In genomic region chr4:96342790-96343455, GRCh38 we compare ENCODE assay signal across 18 cellular contexts.
A peak's percentile ranks its signal among the peaks of the same experiment; 100 is the strongest.
DNase-seq lines count a peak whose midpoint lies in the region; TF ChIP-seq lines count a peak whose summit lies in the region.
"Had no signal": no experiment of that assay in that cellular context is flagged by ENCODE, and none has a peak within 500 bp of the region (broad histone marks: within the 10 kb centered on the region; RNA-seq: fewer than 3 reads in every experiment).

No MANE protein-coding gene starts in this region.

- no peaks in the 10 kb centered on the region for H3K23me2 ChIP-seq in H9 (ENCODE audit: insufficient read length, low read depth, low read length, poor library complexity, severe bottlenecking)

- H3K36me3 Mint-ChIP-seq in H9 (ENCODE audit: insufficient read depth in 1 of 3, low read depth in 3 of 3), result peaks cover 17 to 32% (median 20%) of the 10 kb centered on the region in 3 experiments
- H3K36me3 Mint-ChIP-seq: CD8-positive, alpha-beta memory T cell had no signal

- no peak overlapping the region for H3K4me3 ChIP-seq in NT2/D1 (ENCODE audit: insufficient read length, low read depth)
- H3K4me3 ChIP-seq in neuron (ENCODE audit: low read length), result no peak overlapping the region
- H3K4me3 ChIP-seq: GM23248, SJCRH30 had no signal

- H3K36me3 ChIP-seq in NT2/D1 (ENCODE audit: insufficient read depth, insufficient read length, low read length), result no peaks in the 10 kb centered on the region
- H3K36me3 ChIP-seq in neuron (ENCODE audit: insufficient read depth, low read length), result no peaks in the 10 kb centered on the region
- H3K36me3 ChIP-seq: SJCRH30 had no signal

- H4K5ac ChIP-seq in H9 (ENCODE audit: insufficient read length, low read depth, low read length), result no peak overlapping the region

- no peak overlapping the region for H2BK15ac ChIP-seq in H9 (ENCODE audit: low read depth, low read length)

- H3K18ac ChIP-seq in H9 (ENCODE audit: insufficient read length, low read depth, low read length), result no peak overlapping the region

- no peak overlapping the region for H2AFZ ChIP-seq in H9 (ENCODE audit: low read length)
- peak overlapping the region; percentile 38 for H2AFZ ChIP-seq in neuron (ENCODE audit: low read depth, low read length)
- H2AFZ ChIP-seq: GM23248 had no signal

- H3K4me2 ChIP-seq in H9 (ENCODE audit: insufficient read depth, insufficient read length, low read length), result no peak overlapping the region

- H2BK20ac ChIP-seq in H9 (ENCODE audit: low read depth, low read length, poor library complexity, severe bottlenecking), result no peak overlapping the region

- peaks cover 5 to 17% of the 10 kb centered on the region in 2 experiments; a peak in 4 of 5 replicates for H3K9me3 Mint-ChIP-seq in H9

- peak overlapping the region; percentile 27 to 97 (median 89); a peak in 6 of 7 replicates for H3K27ac Mint-ChIP-seq in H9
- H3K27ac Mint-ChIP-seq: CD8-positive, alpha-beta memory T cell had no signal

- H3K27ac ChIP-seq in H9 (ENCODE audit: insufficient read length, low read depth, low read length), result peak overlapping the region; percentile 50
- H3K27ac ChIP-seq: C4-2B, GM23248, SJCRH30 had no signal

- TF ChIP-seq CTCF in H9 (conservative IDR thresholded peaks at IDR 0.05), result no peak

- H3K4me1 Mint-ChIP-seq in H9, result peaks cover 38 to 41% of the 10 kb centered on the region in 2 experiments
- H3K4me1 Mint-ChIP-seq: CD8-positive, alpha-beta memory T cell had no signal

- H4K91ac ChIP-seq in H9 (ENCODE audit: insufficient read length, low read depth, low read length), result no peak overlapping the region

- peak overlapping the region; percentile 19 to 25; a peak in 2 of 5 replicates for H3K4me3 Mint-ChIP-seq in H9
- H3K4me3 Mint-ChIP-seq: CD8-positive, alpha-beta memory T cell had no signal

- H3K9ac ChIP-seq in H9 (ENCODE audit: extremely low read depth, insufficient read length, low read length) (no peak overlapping the region), NT2/D1 (ENCODE audit: insufficient read length, low read depth) (no peak overlapping the region)
- H3K9ac ChIP-seq: GM23248 had no signal

- H2AK5ac ChIP-seq in H9 (ENCODE audit: insufficient read length, low read length), result no peak overlapping the region

- H3K9me3 ChIP-seq in H9 (ENCODE audit: control insufficient read depth, low read depth, low read length) (no peaks in the 10 kb centered on the region), NT2/D1 (ENCODE audit: insufficient read depth, low read length) (peaks cover 13% of the 10 kb centered on the region), neuron (ENCODE audit: low read length) (no peaks in the 10 kb centered on the region)
- H3K9me3 ChIP-seq: SJCRH30 had no signal

- H3K4me1 ChIP-seq in H9 (ENCODE audit: insufficient read depth, low read length) (no peaks in the 10 kb centered on the region; the same call in 1 of the 2 replicates), NT2/D1 (ENCODE audit: insufficient read depth, insufficient read length) (no peaks in the 10 kb centered on the region), neuron (ENCODE audit: insufficient read depth, low read length) (peaks cover 3% of the 10 kb centered on the region)
- H3K4me1 ChIP-seq: SJCRH30 had no signal

- no peak overlapping the region for H2BK12ac ChIP-seq in H9 (ENCODE audit: insufficient read length, low read depth, low read length)

- no peak overlapping the region for H3K56ac ChIP-seq in H9 (ENCODE audit: insufficient read length, low read depth, low read length)

- H4K8ac ChIP-seq in H9 (replicated peaks; ENCODE audit: insufficient read length, low read depth, low read length), result no peak overlapping the region

- no peaks in the 10 kb centered on the region for H4K20me1 ChIP-seq in H9 (ENCODE audit: control insufficient read depth, insufficient read depth, insufficient read length)

- H3K23ac ChIP-seq in H9 (ENCODE audit: insufficient read length, low read depth, low read length), result no peak overlapping the region

- H3K27me3 ChIP-seq in H9 (ENCODE audit: insufficient read depth, low read length) (no peaks in the 10 kb centered on the region), NT2/D1 (ENCODE audit: insufficient read depth, insufficient read length) (no peaks in the 10 kb centered on the region), neuron (ENCODE audit: insufficient read depth, low read length) (no peaks in the 10 kb centered on the region)
- H3K27me3 ChIP-seq: SJCRH30 had no signal

- DNase-seq in H9 (no peak), NT2/D1 (ENCODE audit: low read depth, low spot score) (peak; percentile 56), iPS DF 19.7 (ENCODE audit: low read depth, low spot score) (peak; percentile 35), NCI-H2227 (lab: John Stamatoyannopoulos, UW; ENCODE audit: unreplicated experiment) (no peak), ecto neural progenitor cell (ENCODE audit: low spot score) (no peak)
- DNase-seq in central memory CD4-positive, alpha-beta T cell, result no peak
- DNase-seq: Calu3; CD8-positive, alpha-beta memory T cell; DMS153; GM23248; NCI-H1694 treated with DMSO at 0.1 percent for 48 hours; NCI-H2107; NCI-H2227 treated with DMSO at 0.1 percent for 48 hours; NCI-H510A; NCI-H748 treated with DMSO at 0.1 percent for 48 hours; SJCRH30 had no signal

- no peak overlapping the region for H2BK120ac ChIP-seq in H9 (ENCODE audit: low read depth, low read length, poor library complexity, severe bottlenecking)

- H3K4ac ChIP-seq in H9 (ENCODE audit: low read depth, low read length), result no peak overlapping the region

- H3T11ph ChIP-seq in H9 (ENCODE audit: low read length), result no peak overlapping the region

- no peaks in the 10 kb centered on the region for H3K27me3 Mint-ChIP-seq in H9 (ENCODE audit: low read depth)
- H3K27me3 Mint-ChIP-seq: CD8-positive, alpha-beta memory T cell had no signal

- no peak overlapping the region for H3K14ac ChIP-seq in H9 (ENCODE audit: insufficient read depth, low read length)

- no peak overlapping the region for H2BK5ac ChIP-seq in H9 (ENCODE audit: insufficient read length, low read length)

- H3K79me1 ChIP-seq in H9 (ENCODE audit: insufficient read depth, low read depth, low read length, poor library complexity, severe bottlenecking), result no peaks in the 10 kb centered on the region

- no peaks in the 10 kb centered on the region for H3K79me2 ChIP-seq in H9 (ENCODE audit: insufficient read depth, low read length)

- no CpG with 5 or more reads among the region's 2 CpGs for WGBS in H9 (ENCODE audit: extremely low coverage, insufficient read length, low lambda C conversion rate)

Comparison
In these comparisons a context has a peak if more than half of its experiments do, and no peak if none do; other contexts are left out.
1. DNase-seq: peak in NT2/D1 (single experiment) and iPS DF 19.7 (single experiment); none in H9 (single experiment), NCI-H2227 (single experiment), central memory CD4-positive, alpha-beta T cell (single experiment) and ecto neural progenitor cell (single experiment).